Comparison of ENCODE assay signal across 8 cellular contexts in the genomic region with DNA sequence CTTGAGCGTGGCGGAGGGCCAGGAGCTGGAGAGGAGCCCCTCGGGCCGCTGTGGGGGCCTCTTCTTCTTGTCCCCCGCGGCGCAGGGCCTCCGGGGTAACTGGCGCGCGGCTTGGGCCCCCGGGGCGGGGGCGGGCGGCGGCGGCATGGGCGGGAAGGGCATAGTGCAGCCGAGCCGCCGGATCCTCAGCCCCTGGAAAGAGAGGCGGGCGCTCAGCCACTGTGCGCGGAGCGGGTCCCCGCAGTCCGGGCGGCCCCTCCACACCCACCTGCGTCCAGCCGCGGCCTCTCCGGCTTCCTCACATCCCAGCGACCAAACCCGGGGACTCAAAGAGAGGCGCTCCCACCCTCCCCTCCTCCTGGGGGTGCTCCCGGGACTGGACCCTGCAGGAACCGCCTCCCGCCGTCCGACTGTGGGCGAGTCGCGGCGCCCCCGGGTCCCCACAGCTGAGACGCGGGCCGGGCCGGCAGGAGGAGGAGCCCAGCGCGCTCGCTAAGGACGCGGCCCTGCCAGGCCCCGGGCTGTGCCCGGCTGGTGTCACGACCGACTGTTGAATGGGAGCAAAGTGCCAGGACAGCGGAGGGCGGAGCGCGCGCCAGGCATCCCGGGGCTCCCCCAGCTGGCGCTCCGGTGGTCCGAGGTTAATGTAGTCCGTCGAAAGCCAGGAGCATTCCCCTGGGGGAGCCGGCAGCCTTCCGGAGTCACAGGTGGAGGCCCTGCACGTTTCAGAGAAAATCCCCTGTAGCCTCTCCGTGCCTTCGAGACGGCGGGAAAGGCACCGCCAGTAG. TPM values are rescaled to one million over a fixed set of nuclear protein-coding genes. Genes with fewer than 3 reads are reported as not detected.
A peak's percentile ranks its signal among the peaks of the same experiment; 100 is the strongest.
DNase-seq lines count a peak whose midpoint lies in the region; ATAC-seq and TF ChIP-seq lines count a peak whose summit lies in the region.

A gene with protein sequence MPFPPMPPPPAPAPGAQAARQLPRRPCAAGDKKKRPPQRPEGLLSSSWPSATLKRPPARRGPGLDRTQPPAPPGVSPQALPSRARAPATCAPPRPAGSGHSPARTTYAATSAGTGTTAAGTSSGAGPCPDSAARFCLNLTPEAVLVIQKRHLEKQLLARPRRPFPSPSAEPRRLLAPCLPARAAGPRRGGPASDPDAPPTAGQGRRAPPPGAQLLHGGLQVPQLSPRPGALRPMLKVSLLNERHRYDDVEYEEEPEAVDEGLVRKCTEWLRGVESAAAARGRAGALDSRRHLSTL (minus strand): TSS at position 412 of the 788 bp plus-strand sequence. CDS start 250 bp downstream, at position 162.

- intact Hi-C loops in naive thymus-derived CD4-positive, alpha-beta T cell (cut with micrococcal nuclease), result no loop called here
- intact Hi-C loops in sciatic nerve (cut with DNase I), result no loop called here

- no peak for TF ChIP-seq POLR2A in GM18505 (IDR thresholded peaks at IDR 0.05; ENCODE audit: borderline replicate concordance, extremely low read depth, insufficient read depth, insufficient read length)

- peaks cover 42 to 70% (median 47%) of the 10 kb centered on the region in 5 donors for H3K27me3 Mint-ChIP-seq in naive thymus-derived CD4-positive, alpha-beta T cell

- H3K4me3 Mint-ChIP-seq in naive thymus-derived CD4-positive, alpha-beta T cell, result peak within 1 kb of the TSS in 9 of 10 donors; percentile 9 to 79 (median 53)

- H3K36me3 ChIP-seq in effector memory CD4-positive, alpha-beta T cell (ENCODE audit: control insufficient read depth, insufficient read depth, low read length), result no peaks in the 10 kb centered on the region
- no peaks in the 10 kb centered on the region for H3K36me3 ChIP-seq in naive thymus-derived CD4-positive, alpha-beta T cell (ENCODE audit: control insufficient read depth in 2 of 3, insufficient read depth in 3 of 3, low read length in 3 of 3)

- no peaks in the 10 kb centered on the region for H3K36me3 Mint-ChIP-seq in naive thymus-derived CD4-positive, alpha-beta T cell

- CTCF ChIA-PET in naive thymus-derived CD4-positive, alpha-beta T cell (lab: Charles Lee), result interaction anchor here (1.1 kb wide), 1 partner anchor 12 kb away, joined by 3 read pairs; no protein-coding TSS in a partner anchor

- H3K4me3 ChIP-seq in effector memory CD4-positive, alpha-beta T cell (ENCODE audit: insufficient read depth, low read depth, low read length, poor library complexity, severe bottlenecking), result peak within 1 kb of the TSS; percentile 36
- H3K4me3 ChIP-seq in naive thymus-derived CD4-positive, alpha-beta T cell (ENCODE audit: low read length), result no peak within 1 kb of the TSS

- no peak within 1 kb of the TSS for H3K27ac ChIP-seq in effector memory CD4-positive, alpha-beta T cell (ENCODE audit: insufficient read depth, low read length, poor library complexity, severe bottlenecking)
- H3K27ac ChIP-seq in naive thymus-derived CD4-positive, alpha-beta T cell (ENCODE audit: low read depth, low read length), result no peak within 1 kb of the TSS

- peak; percentile 31 for DNase-seq in NCI-H2171 treated with DMSO at 0.1 percent for 48 hours (lab: John Stamatoyannopoulos, UW)
- DNase-seq in effector memory CD4-positive, alpha-beta T cell, result no peak
- peak in 2 of 9 donors; percentile 2 to 14 for DNase-seq in naive thymus-derived CD4-positive, alpha-beta T cell
- DNase-seq in NCI-H128 (lab: John Stamatoyannopoulos, UW; ENCODE audit: unreplicated experiment), result no peak
- no peak for DNase-seq in sciatic nerve (ENCODE audit: low spot score)
- DNase-seq in stimulated activated CD4-positive, alpha-beta T cell treated with anti-CD3 and anti-CD28 coated beads, Interleukin-2, amount 100 ng/mL, for 48 hours, result no peak

- H3K4me1 ChIP-seq in effector memory CD4-positive, alpha-beta T cell (ENCODE audit: control insufficient read depth, insufficient read depth, low read length, poor library complexity, severe bottlenecking), result peaks cover 13% of the 10 kb centered on the region
- H3K4me1 ChIP-seq in naive thymus-derived CD4-positive, alpha-beta T cell (ENCODE audit: control insufficient read depth in 2 of 2, insufficient read depth in 2 of 2, low read length in 2 of 2), result no peaks in the 10 kb centered on the region

- peaks cover 20% of the 10 kb centered on the region for H3K27me3 ChIP-seq in effector memory CD4-positive, alpha-beta T cell (replicated peaks; ENCODE audit: control insufficient read depth, insufficient read depth, low read length, poor library complexity, severe bottlenecking)
- H3K27me3 ChIP-seq in naive thymus-derived CD4-positive, alpha-beta T cell (ENCODE audit: control insufficient read depth in 2 of 2, insufficient read depth in 2 of 2, low read length in 2 of 2), result peaks cover 0 to 4% of the 10 kb centered on the region in 2 donors

- POLR2A ChIA-PET in naive thymus-derived CD4-positive, alpha-beta T cell (lab: Charles Lee), result interaction anchor here (0.8 to 1.1 kb wide), 2 partner anchors 9 to 39 kb away, joined by 3 read pairs; no protein-coding TSS in a partner anchor

- no peaks in the 10 kb centered on the region for H3K9me3 ChIP-seq in effector memory CD4-positive, alpha-beta T cell (ENCODE audit: control insufficient read depth, low read length)
- H3K9me3 ChIP-seq in naive thymus-derived CD4-positive, alpha-beta T cell (ENCODE audit: control insufficient read depth in 2 of 3, low read length in 3 of 3), result no peaks in the 10 kb centered on the region

- H3K4me1 Mint-ChIP-seq in naive thymus-derived CD4-positive, alpha-beta T cell, result peaks cover 0 to 8% (median 0%) of the 10 kb centered on the region in 7 donors

- no peak within 1 kb of the TSS for H3K27ac Mint-ChIP-seq in naive thymus-derived CD4-positive, alpha-beta T cell

- no peaks in the 10 kb centered on the region for H3K9me3 Mint-ChIP-seq in naive thymus-derived CD4-positive, alpha-beta T cell

- ATAC-seq in GM18505 (IDR thresholded peaks at IDR 0.05; ENCODE audit: unreplicated experiment), result peak; percentile 63
- ATAC-seq in GM21786 (IDR thresholded peaks at IDR 0.05; ENCODE audit: unreplicated experiment), result peak; percentile 56
- ATAC-seq in naive thymus-derived CD4-positive, alpha-beta T cell, result no peak
- no peak for ATAC-seq in sciatic nerve

RNA-seq across cellular contexts. Expression of the gene that starts here (rescaled TPM):
- not detected for total RNA-seq in naive thymus-derived CD4-positive, alpha-beta T cell
- polyA plus RNA-seq in naive thymus-derived CD4-positive, alpha-beta T cell, result not detected
- total RNA-seq in sciatic nerve, result not detected

Comparison
In these comparisons a context has a peak if more than half of its experiments do, and no peak if none do; other contexts are left out.
1. ATAC-seq: peak in GM18505 (single experiment) and GM21786 (single experiment); none in naive thymus-derived CD4-positive, alpha-beta T cell (single experiment) and sciatic nerve (single experiment).